Comparison of ENCODE assay signal across 8 cellular contexts in the genomic region with DNA sequence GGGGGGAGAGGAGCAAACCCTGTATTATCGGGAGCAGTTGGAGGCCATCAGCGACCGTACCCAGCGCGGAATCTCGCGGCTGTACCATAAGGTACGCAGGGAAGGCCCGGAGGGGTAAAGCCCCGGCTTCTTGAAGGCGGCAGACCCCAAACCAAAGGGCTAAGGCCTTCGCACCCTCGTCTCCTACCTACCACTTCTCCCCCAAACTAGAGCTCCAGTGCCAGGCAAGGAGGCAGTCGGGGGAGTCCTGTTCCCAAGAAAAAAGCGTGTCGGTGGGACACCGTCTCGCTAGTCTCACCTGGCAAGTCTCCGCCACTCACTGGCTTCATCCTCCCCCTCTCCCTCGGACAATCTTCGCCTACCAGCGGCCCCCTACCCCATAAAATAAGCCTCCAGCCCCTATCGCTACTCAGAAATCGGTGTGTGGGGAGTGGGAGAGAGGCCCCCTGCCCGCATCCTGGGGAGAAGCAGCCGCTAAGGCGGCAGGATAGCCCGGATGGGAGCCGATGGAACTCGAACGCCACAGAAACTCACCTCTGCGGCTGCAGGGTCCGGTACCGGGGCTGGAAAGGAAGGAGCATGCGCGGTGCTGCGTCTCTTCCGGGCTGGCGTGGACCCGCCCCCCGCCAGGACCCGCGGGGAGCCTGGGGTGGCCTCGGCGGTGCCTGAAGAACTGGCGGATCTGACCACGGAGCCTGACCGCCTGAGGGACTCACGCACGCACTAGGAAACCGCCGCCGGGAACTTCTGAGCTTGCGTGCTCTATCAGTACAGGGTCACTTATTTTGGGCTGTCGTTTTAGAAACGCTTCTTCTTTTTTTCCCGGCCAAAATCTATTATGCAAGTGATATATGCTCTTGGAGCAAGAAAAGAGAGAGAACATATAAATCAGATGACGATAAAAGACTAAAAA. TPM values are rescaled to one million over a fixed set of nuclear protein-coding genes. Genes with fewer than 3 reads are reported as not detected.
DNase-seq lines count a peak whose midpoint lies in the region; ATAC-seq and TF ChIP-seq lines count a peak whose summit lies in the region.

A gene (minus strand): TSS at position 572 of the 913 bp plus-strand sequence. CDS start 848 bp downstream, outside the sequence.

- peaks cover 43% of the 10 kb centered on the region for H4K20me1 ChIP-seq in smooth muscle cell (ENCODE audit: low read depth)

- H3K27me3 ChIP-seq in A673 (replicated peaks; ENCODE audit: insufficient read depth, low read depth, low read length, poor library complexity) (no peaks in the 10 kb centered on the region), smooth muscle cell (ENCODE audit: low read depth) (no peaks in the 10 kb centered on the region)

- peaks cover 4% of the 10 kb centered on the region for H3F3A ChIP-seq in smooth muscle cell (ENCODE audit: low read depth)

- H3K9ac ChIP-seq in smooth muscle cell (ENCODE audit: low read depth) = peak within 1 kb of the TSS; percentile 98

- intact Hi-C loops in A673 (cut with micrococcal nuclease; ENCODE audit: unreplicated experiment) = no loop called here

- H3K4me3 ChIP-seq in A673 (ENCODE audit: low read depth, low read length, poor library complexity, severe bottlenecking) (peak within 1 kb of the TSS; percentile 78), smooth muscle cell (peak within 1 kb of the TSS; percentile 93)

- H3K9me3 ChIP-seq in A673 (ENCODE audit: low read depth, low read length, poor library complexity, severe bottlenecking) (no peaks in the 10 kb centered on the region), smooth muscle cell (replicated peaks; ENCODE audit: low read depth) (no peaks in the 10 kb centered on the region)

- POLR2A ChIA-PET in A673 (lab: Charles Lee; ENCODE audit: low non-redundant PET) = interaction anchor here (0.6 to 1.1 kb wide), 3 partner anchors 9 to 121 kb away, joined by 3 to 13 read pairs (median 9); no protein-coding TSS in a partner anchor

- TF ChIP-seq CTCF in A673 (conservative IDR thresholded peaks at IDR 0.05; ENCODE audit: low read depth, low read length) (no peak), smooth muscle cell (IDR thresholded peaks at IDR 0.05; ENCODE audit: borderline replicate concordance, insufficient read depth, poor library complexity, severe bottlenecking) (no peak)

- peak within 1 kb of the TSS; percentile 90 for H3K27ac ChIP-seq in A673 (ENCODE audit: low read depth, low read length, poor library complexity, severe bottlenecking)
- peak within 1 kb of the TSS; percentile 96 for H3K27ac ChIP-seq in caudate nucleus (ENCODE audit: low read depth, low read length)
- peak within 1 kb of the TSS; percentile 88 for H3K27ac ChIP-seq in smooth muscle cell (ENCODE audit: low read depth)

- peak; percentile 96 for DNase-seq in A673 (ENCODE audit: low spot score)
- peak; percentile 83 to 96 for DNase-seq in NCI-H446 (lab: John Stamatoyannopoulos, UW)
- peak; percentile 79 to 85 (median 80) for DNase-seq in activated CD4-positive, CD25-positive, alpha-beta regulatory T cell (lab: John Stamatoyannopoulos, UW)
- peak in 60 of 61 donors; percentile 37 to 94 (median 86) for DNase-seq in caudate nucleus (lab: John Stamatoyannopoulos, UW)
- peak; percentile 100 for DNase-seq in iPS-NIHi7 (ENCODE audit: extremely low spot score)
- DNase-seq in smooth muscle cell (lab: John Stamatoyannopoulos, UW; ENCODE audit: unreplicated experiment) = peak; percentile 80

- H3K4me2 ChIP-seq in smooth muscle cell = peak within 1 kb of the TSS; percentile 93

- H3K36me3 ChIP-seq in A673 (ENCODE audit: insufficient read depth, low read length, poor library complexity, severe bottlenecking) (peaks cover 43% of the 10 kb centered on the region), smooth muscle cell (ENCODE audit: low read depth) (peaks cover 10% of the 10 kb centered on the region)

- CTCF ChIA-PET in A673 (lab: Charles Lee) = interaction anchor here (0.5 kb wide), 1 partner anchor 181 kb away, joined by 3 read pairs; no protein-coding TSS in a partner anchor

- WGBS in smooth muscle cell (ENCODE audit: low lambda C conversion rate) = 2% methylated on average over 58 of the region's 58 CpGs

- peaks cover 19% of the 10 kb centered on the region for H3K4me1 ChIP-seq in A673 (ENCODE audit: insufficient read depth, low read length, poor library complexity, severe bottlenecking)
- H3K4me1 ChIP-seq in smooth muscle cell (ENCODE audit: low read depth) = peaks cover 14% of the 10 kb centered on the region

- BruUV-seq in A673 (replicated peaks; lab: Mats Ljungman, UMichigan) = TSS peak; percentile 69

- H3K79me2 ChIP-seq in smooth muscle cell (ENCODE audit: low read depth) = peaks cover 37% of the 10 kb centered on the region

- peak; percentile 87 for ATAC-seq in GM18909 (IDR thresholded peaks at IDR 0.05; ENCODE audit: poor library complexity, unreplicated experiment)
- ATAC-seq in HG03196 (IDR thresholded peaks at IDR 0.05; ENCODE audit: unreplicated experiment) = peak; percentile 76

- H2AFZ ChIP-seq in smooth muscle cell (ENCODE audit: low read depth) = peak within 1 kb of the TSS; percentile 71

RNA-seq across cellular contexts. Expression of the gene that starts here (rescaled TPM):
- total RNA-seq in A673 (2021) (1,482 and 1,497 TPM in 2 replicates), smooth muscle cell (2,106 and 2,498 TPM in 2 replicates)
- polyA plus RNA-seq in smooth muscle cell = 660 and 695 TPM in 2 replicates

Comparison
In these comparisons a context has a peak if more than half of its experiments do, and no peak if none do; other contexts are left out.
1. Peak in every context shown above with its lines: DNase-seq, ATAC-seq, H3K4me3 ChIP-seq and H3K27ac ChIP-seq.